6 cellular contexts compared by ENCODE assay signal in genomic region chr14:76641541-76641940, GRCh38.
"Had no signal": no experiment of that assay in that cellular context is flagged by ENCODE, and none has a peak within 500 bp of the region (broad histone marks: within the 10 kb centered on the region; RNA-seq: fewer than 3 reads in every experiment).

No MANE protein-coding gene starts in this region.

- H3K4me3 ChIP-seq: GM23248, HAP-1 had no signal

- H3K9me3 ChIP-seq: HAP-1 had no signal

- H3K36me3 ChIP-seq: HAP-1 had no signal

- H3K4me1 ChIP-seq: HAP-1 had no signal

- FAIRE-seq: HTR-8/SVneo had no signal

- H2AFZ ChIP-seq: GM23248 had no signal

- DNase-seq: GM23248, GOT3, H7, IMR-90 had no signal

- H3K27ac ChIP-seq: GM23248 had no signal
